In genomic region chr12:56499879-56500278, GRCh38 we compare ENCODE assay signal across 18 cellular contexts. TPM values are rescaled to one million over a fixed set of nuclear protein-coding genes. Genes with fewer than 3 reads are reported as not detected.
"Had no signal": no experiment of that assay in that cellular context is flagged by ENCODE, and none has a peak within 500 bp of the region (broad histone marks: within the 10 kb centered on the region; RNA-seq: fewer than 3 reads in every experiment).

No MANE protein-coding gene starts in this region.

RNA-seq across cellular contexts. Expression of gene MIP, which starts 45.4 kb away (rescaled TPM):
- total RNA-seq: activated CD4-positive, alpha-beta memory T cell treated with anti-CD3 and anti-CD28 coated beads, Interleukin-2, amount 10 ng/mL, durations not matched to agents 7 days and 5 days; activated CD4-positive, alpha-beta T cell treated with anti-CD3 and anti-CD28 coated beads for 36 hours; activated CD4-positive, alpha-beta T cell treated with anti-CD3 and anti-CD28 coated beads, Interleukin-2, amount 10 ng/mL, durations not matched to agents 7 days and 5 days; activated CD8-positive, alpha-beta memory T cell treated with anti-CD3 and anti-CD28 coated beads, Interleukin-2, amount 10 ng/mL, durations not matched to agents 7 days and 5 days; activated CD8-positive, alpha-beta T cell treated with anti-CD3 and anti-CD28 coated beads, Interleukin-2, amount 10 ng/mL, durations not matched to agents 7 days and 5 days; activated naive CD4-positive, alpha-beta T cell treated with anti-CD3 and anti-CD28 coated beads for 36 hours; activated naive CD4-positive, alpha-beta T cell treated with anti-CD3 and anti-CD28 coated beads, Interleukin-2, amount 50 U/mL, for 72 hours; activated naive CD8-positive, alpha-beta T cell treated with anti-CD3 and anti-CD28 coated beads for 36 hours; activated T-cell treated with anti-CD3 and anti-CD28 coated beads, Interleukin-2, amount 50 U/mL, for 72 hours; activated T-helper 1 cell treated with anti-CD3 and anti-CD28 coated beads, Interleukin-12 subunit alpha, Interleukin-12 subunit beta, Interleukin-2, Interleukin-4 antibody, amounts not matched to agents 30 ng/mL and 10 ng/mL and 1 ng/mL, durations not matched to agents 14 hours and 24 hours and 36 hours; activated T-helper 17 cell treated with anti-CD3 and anti-CD28 coated beads, Interleukin-2, amount 50 U/mL, for 72 hours; aorta; astrocyte; body of pancreas; breast epithelium; chondrocyte; T-helper 2 cell treated with Interferon-gamma antibody and Interleukin-4, amounts not matched to agents 100 ng/mL and 5 ng/mL, for 36 hours; WTC11 had no signal
- polyA plus RNA-seq: aorta had no signal
